21 cellular contexts compared by ENCODE assay signal in the genomic region with DNA sequence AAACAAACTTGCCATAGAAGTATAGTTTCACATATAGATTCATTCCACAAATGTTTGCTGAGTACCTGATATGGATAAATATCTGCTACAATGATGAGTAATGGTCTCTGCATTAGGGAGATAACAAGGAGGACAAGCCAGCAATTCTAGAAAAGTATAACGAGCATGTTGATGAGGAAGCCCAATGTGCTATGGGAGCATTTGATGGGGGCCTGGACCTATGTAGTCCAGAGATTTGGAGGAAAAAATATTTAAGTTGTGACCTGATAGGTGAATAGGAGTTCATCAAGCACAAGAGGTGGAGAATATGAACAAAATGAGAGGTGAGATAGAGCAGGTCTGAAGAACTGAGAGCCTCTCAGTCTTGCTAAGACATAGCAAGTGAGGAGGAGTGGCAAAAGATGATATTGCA. TPM values are rescaled to one million over a fixed set of nuclear protein-coding genes. Genes with fewer than 3 reads are reported as not detected.
"Had no signal": no experiment of that assay in that cellular context is flagged by ENCODE, and none has a peak within 500 bp of the region (broad histone marks: within the 10 kb centered on the region; RNA-seq: fewer than 3 reads in every experiment).

No MANE protein-coding gene starts in this region.

- DNase-seq: KBM-7, MV-4-11, NCI-H1048, NCI-H1105, NCI-H1417, NCI-H1436 treated with DMSO at 0.1 percent for 48 hours, NCI-H1694, NCI-H187 treated with DMSO at 0.1 percent for 48 hours, NCI-H2029 treated with DMSO at 0.1 percent for 48 hours, NCI-H2171 treated with DMSO at 0.1 percent for 48 hours, NCI-H510A, NCI-H524 treated with DMSO at 0.1 percent for 48 hours, NCI-H69, NCI-H774, PC-3, SHP77, SK-N-SH, SW 1271 had no signal

- ATAC-seq: Panc1, PC-3 had no signal

RNA-seq across cellular contexts. Expression of a gene that starts 32.9 kb away (rescaled TPM):
- total RNA-seq: HT1080, MCF 10A, PC-3 had no signal
